In genomic region chr1:27372808-27373690, GRCh38 we compare ENCODE assay signal across 13 cellular contexts. TPM values are rescaled to one million over a fixed set of nuclear protein-coding genes. Genes with fewer than 3 reads are reported as not detected.
DNase-seq lines count a peak whose midpoint lies in the region; TF ChIP-seq lines count a peak whose summit lies in the region.
"Had no signal": no experiment of that assay in that cellular context is flagged by ENCODE, and none has a peak within 500 bp of the region (broad histone marks: within the 10 kb centered on the region; RNA-seq: fewer than 3 reads in every experiment).

No MANE protein-coding gene starts in this region.

- H3K27me3 ChIP-seq in BE2C (no peaks in the 10 kb centered on the region), mucosa of stomach (ENCODE audit: control insufficient read depth, insufficient read depth, low read length) (no peaks in the 10 kb centered on the region), adrenal gland (no peaks in the 10 kb centered on the region)

- peak overlapping the region in 1 of 5 donors; percentile 10 for H3K27ac ChIP-seq in adrenal gland

- H3K27me3 Mint-ChIP-seq in T-helper 2 cell treated with Interferon-gamma antibody and Interleukin-4, amounts not matched to agents 5 μg/mL and 100 μg/mL, for 36 hours (ENCODE audit: low read depth) = no peaks in the 10 kb centered on the region
- H3K27me3 Mint-ChIP-seq: activated CD4-positive, alpha-beta memory T cell treated with anti-CD3 and anti-CD28 coated beads for 36 hours; activated naive CD8-positive, alpha-beta T cell had no signal

- H3K4me3 ChIP-seq in BE2C (ENCODE audit: low read depth, low read length) = no peak overlapping the region
- no peak overlapping the region for H3K4me3 ChIP-seq in cardiac fibroblast (replicated peaks in 1 of 2; ENCODE audit: low read depth in 2 of 2, low read length in 2 of 2)
- H3K4me3 ChIP-seq in mucosa of stomach (ENCODE audit: low read length) = no peak overlapping the region
- no peak overlapping the region for H3K4me3 ChIP-seq in adrenal gland

- peaks cover 8% of the 10 kb centered on the region for H3K4me1 Mint-ChIP-seq in T-helper 2 cell treated with Interferon-gamma antibody and Interleukin-4, amounts not matched to agents 5 μg/mL and 100 μg/mL, for 36 hours (ENCODE audit: low read depth)

- CTCF ChIA-PET in HEK293T (lab: Yijun Ruan, JAX) = no interaction called here

- WGBS in adrenal gland, 4 donors = 90 to 94% (median 91%) methylated on average over 5 to 11 of the region's 11 CpGs

- H3K36me3 ChIP-seq in BE2C (no peaks in the 10 kb centered on the region), mucosa of stomach (ENCODE audit: control insufficient read depth, insufficient read depth, low read length) (no peaks in the 10 kb centered on the region), adrenal gland (replicated peaks in 1 of 2) (no peaks in the 10 kb centered on the region)

- H3K27ac Mint-ChIP-seq in T-helper 2 cell treated with Interferon-gamma antibody and Interleukin-4, amounts not matched to agents 5 μg/mL and 100 μg/mL, for 36 hours = no peak overlapping the region
- H3K27ac Mint-ChIP-seq: activated CD4-positive, alpha-beta memory T cell treated with anti-CD3 and anti-CD28 coated beads for 36 hours; activated naive CD8-positive, alpha-beta T cell had no signal

- peak overlapping the region; percentile 8 for H3K9ac ChIP-seq in mucosa of stomach (ENCODE audit: low read length)

- H3K4me1 ChIP-seq in BE2C = no peaks in the 10 kb centered on the region
- no peaks in the 10 kb centered on the region for H3K4me1 ChIP-seq in mucosa of stomach (ENCODE audit: control insufficient read depth, insufficient read depth, low read length)
- peaks cover 0 to 5% of the 10 kb centered on the region in 2 donors for H3K4me1 ChIP-seq in adrenal gland (replicated peaks in 1 of 2)

- intact Hi-C loops in adrenal gland (cut with DNase I) = no loop called here

- no peaks in the 10 kb centered on the region for H3K36me3 Mint-ChIP-seq in T-helper 2 cell treated with Interferon-gamma antibody and Interleukin-4, amounts not matched to agents 5 μg/mL and 100 μg/mL, for 36 hours (ENCODE audit: low read depth)
- H3K36me3 Mint-ChIP-seq: activated CD4-positive, alpha-beta memory T cell treated with anti-CD3 and anti-CD28 coated beads for 36 hours; activated naive CD8-positive, alpha-beta T cell had no signal

- POLR2A ChIA-PET in HEK293T (lab: Yijun Ruan, JAX) = no interaction called here

- no peak overlapping the region for H3K4me3 Mint-ChIP-seq in T-helper 2 cell treated with Interferon-gamma antibody and Interleukin-4, amounts not matched to agents 5 μg/mL and 100 μg/mL, for 36 hours
- H3K4me3 Mint-ChIP-seq: activated CD4-positive, alpha-beta memory T cell treated with anti-CD3 and anti-CD28 coated beads for 36 hours; activated naive CD8-positive, alpha-beta T cell had no signal

- H3K9me3 ChIP-seq in BE2C (no peaks in the 10 kb centered on the region), mucosa of stomach (ENCODE audit: control insufficient read depth, low read length) (no peaks in the 10 kb centered on the region), adrenal gland (replicated peaks in 1 of 3) (no peaks in the 10 kb centered on the region)

- DNase-seq in BE2C = no peak
- peak; percentile 51 for DNase-seq in HEK293T (ENCODE audit: extremely low spot score)
- DNase-seq in cardiac fibroblast (ENCODE audit: low read depth in 2 of 2) = no peak
- no peak for DNase-seq in T-helper 2 cell treated with Interferon-gamma antibody and Interleukin-4, amounts not matched to agents 5 μg/mL and 100 μg/mL, for 36 hours (ENCODE audit: low spot score)
- no peak for DNase-seq in OCI-M2 (lab: John Stamatoyannopoulos, UW; ENCODE audit: unreplicated experiment)
- no peak for DNase-seq in adrenal gland
- no peak for DNase-seq in NCI-H2227 treated with DMSO at 0.1 percent for 48 hours (lab: John Stamatoyannopoulos, UW)
- DNase-seq: activated CD4-positive, alpha-beta memory T cell treated with anti-CD3 and anti-CD28 coated beads for 36 hours; left colon; NCI-H2029 treated with DMSO at 0.1 percent for 48 hours had no signal

- no peak for TF ChIP-seq POLR2A in adrenal gland (IDR thresholded peaks at IDR 0.05)

- H3K9me3 Mint-ChIP-seq in T-helper 2 cell treated with Interferon-gamma antibody and Interleukin-4, amounts not matched to agents 5 μg/mL and 100 μg/mL, for 36 hours = no peaks in the 10 kb centered on the region
- H3K9me3 Mint-ChIP-seq: activated CD4-positive, alpha-beta memory T cell treated with anti-CD3 and anti-CD28 coated beads for 36 hours had no signal

- TF ChIP-seq CTCF in BE2C (IDR thresholded peaks at IDR 0.05; ENCODE audit: low read depth, low read length) = peak; percentile 36
- TF ChIP-seq CTCF in cardiac fibroblast (IDR thresholded peaks at IDR 0.05; ENCODE audit: low read depth, low read length) = peak; percentile 36
- peak in 1 of 6 experiments; percentile 13 for TF ChIP-seq CTCF in adrenal gland (IDR thresholded peaks at IDR 0.05)

TF ChIP-seq in HEK293T, 16 proteins besides CTCF, POLR2A, EP300 and RAD21:
- no peak for TF ChIP-seq PKNOX1 (IDR thresholded peaks at IDR 0.05)
- TF ChIP-seq FOXK2 (IDR thresholded peaks at IDR 0.05) = no peak
- TF ChIP-seq L3MBTL2 (conservative IDR thresholded peaks at IDR 0.05) = no peak
- no peak for TF ChIP-seq ZNF384 (IDR thresholded peaks at IDR 0.05)
- TF ChIP-seq ELF4 (IDR thresholded peaks at IDR 0.05) = no peak
- no peak for TF ChIP-seq FOXM1 (IDR thresholded peaks at IDR 0.05; ENCODE audit: borderline replicate concordance)
- no peak for TF ChIP-seq SP1 (IDR thresholded peaks at IDR 0.05)
- no peak for TF ChIP-seq FOXA1 (IDR thresholded peaks at IDR 0.05)
- TF ChIP-seq ARNT (IDR thresholded peaks at IDR 0.05) = no peak
- TF ChIP-seq HDGF (IDR thresholded peaks at IDR 0.05; ENCODE audit: borderline replicate concordance) = no peak
- no peak for TF ChIP-seq BHLHE40 (IDR thresholded peaks at IDR 0.05; ENCODE audit: borderline replicate concordance)
- TF ChIP-seq LEF1 (IDR thresholded peaks at IDR 0.05; ENCODE audit: borderline replicate concordance) = no peak
- no peak for TF ChIP-seq TARDBP (IDR thresholded peaks at IDR 0.05)
- TF ChIP-seq CTBP1 (IDR thresholded peaks at IDR 0.05; ENCODE audit: borderline replicate concordance) = no peak
- no peak for TF ChIP-seq NFRKB (IDR thresholded peaks at IDR 0.05)
- no peak for TF ChIP-seq SUZ12 (IDR thresholded peaks at IDR 0.05)

RNA-seq across cellular contexts. Expression of gene FCN3, which starts 1.6 kb away (rescaled TPM):
- not detected for polyA plus RNA-seq in BE2C (2012; ENCODE audit: insufficient read depth, insufficient read length, low read depth)
- total RNA-seq in adrenal gland = 10 to 100 TPM; 14.8 to 83.3 (median 44.8) TPM
- polyA plus RNA-seq in adrenal gland = 10 to 100 TPM; 17.0 to 72.8 (median 23.2) TPM
- total RNA-seq: activated CD4-positive, alpha-beta memory T cell treated with anti-CD3 and anti-CD28 coated beads for 36 hours; Daoy had no signal

RNA-seq across cellular contexts. Expression of gene MAP3K6, which starts 6.3 kb away (rescaled TPM):
- polyA plus RNA-seq in BE2C (2012; ENCODE audit: insufficient read depth, insufficient read length, low read depth) = 3.6 TPM
- 10 to 100 TPM; 10.5 to 48.2 (median 26.6) TPM for total RNA-seq in adrenal gland
- polyA plus RNA-seq in adrenal gland = 100 to 1,000 TPM in 1 of 3 donors, 10 to 100 TPM in 2; 14.2 to 136 (median 83.9) TPM

RNA-seq across cellular contexts. Expression of gene CD164L2, which starts 10.1 kb away (rescaled TPM):
- not detected for polyA plus RNA-seq in BE2C (2012; ENCODE audit: insufficient read depth, insufficient read length, low read depth)
- 1 to 10 TPM in 1 of 8 donors, under 1 TPM in 2, not detected in 5; 0.18 to 2.6 (median 0.65) TPM for total RNA-seq in adrenal gland
- polyA plus RNA-seq in adrenal gland = under 1 TPM in 2 of 3 donors, not detected in 1; 0.13 to 0.16 TPM
- total RNA-seq: activated CD4-positive, alpha-beta memory T cell treated with anti-CD3 and anti-CD28 coated beads for 36 hours; Daoy had no signal

RNA-seq across cellular contexts. Expression of gene GPR3, which starts 19.4 kb away (rescaled TPM):
- 5.5 TPM for polyA plus RNA-seq in BE2C (2012; ENCODE audit: insufficient read depth, insufficient read length, low read depth)
- 1 to 10 TPM in 2 of 8 donors, under 1 TPM in 1, not detected in 5; 0.19 to 2.0 (median 1.1) TPM for total RNA-seq in adrenal gland
- 1 to 10 TPM in 1 of 3 donors, under 1 TPM in 2; 0.40 to 1.0 (median 0.64) TPM for polyA plus RNA-seq in adrenal gland
- total RNA-seq: left colon had no signal

RNA-seq across cellular contexts. Expression of gene SYTL1, which starts 31.2 kb away (rescaled TPM):
- polyA plus RNA-seq in BE2C (2012; ENCODE audit: insufficient read depth, insufficient read length, low read depth) = 0.88 TPM
- total RNA-seq in adrenal gland = 1 to 10 TPM in 3 of 8 donors, under 1 TPM in 4, not detected in 1; 0.43 to 2.0 (median 0.99) TPM
- 10 to 100 TPM in 1 of 3 donors, 1 to 10 TPM in 1, not detected in 1; 3.0 to 10.9 TPM for polyA plus RNA-seq in adrenal gland
